Comparison of ENCODE assay signal across 31 cellular contexts in genomic region chr16:87121816-87122215, GRCh38.
"Had no signal": no experiment of that assay in that cellular context is flagged by ENCODE, and none has a peak within 500 bp of the region (broad histone marks: within the 10 kb centered on the region; RNA-seq: fewer than 3 reads in every experiment).

No MANE protein-coding gene starts in this region.

- H3K27ac Mint-ChIP-seq: dendritic cell treated with granulocyte-macrophage colony-stimulating factor and Interleukin-4, amounts not matched to agents 40 ng/mL and 50 ng/mL, for 4 days; effector memory CD8-positive, alpha-beta T cell; endodermal cell; immature natural killer cell; memory B cell; mesothelial cell of epicardium; naive B cell had no signal

- H3K4me3 Mint-ChIP-seq: dendritic cell treated with granulocyte-macrophage colony-stimulating factor and Interleukin-4, amounts not matched to agents 40 ng/mL and 50 ng/mL, for 4 days; effector memory CD8-positive, alpha-beta T cell; endodermal cell; immature natural killer cell; memory B cell; mesothelial cell of epicardium; naive B cell had no signal

- H3K9me3 Mint-ChIP-seq: dendritic cell treated with granulocyte-macrophage colony-stimulating factor and Interleukin-4, amounts not matched to agents 40 ng/mL and 50 ng/mL, for 4 days; effector memory CD8-positive, alpha-beta T cell; immature natural killer cell; memory B cell had no signal

- H3K4me3 ChIP-seq: colonic mucosa, esophagus squamous epithelium, gastrocnemius medialis, heart right ventricle, left lung, lung, mucosa of descending colon had no signal

- H3K36me3 Mint-ChIP-seq: immature natural killer cell, memory B cell, mesothelial cell of epicardium, naive B cell had no signal

- ATAC-seq: effector memory CD8-positive, alpha-beta T cell; esophagus mucosa; gastrocnemius medialis; heart right ventricle; left lung; left ventricle myocardium superior; mucosa of descending colon had no signal

- H3K36me3 ChIP-seq: colonic mucosa, esophagus squamous epithelium, gastrocnemius medialis, heart right ventricle, left lung had no signal

- H3K27ac ChIP-seq: colonic mucosa, epithelial cell of prostate, esophagus squamous epithelium, gastrocnemius medialis, heart right ventricle, left lung had no signal

- H3K27me3 ChIP-seq: colonic mucosa had no signal

- H3K4me1 ChIP-seq: colonic mucosa, gastrocnemius medialis, left lung had no signal

- FAIRE-seq: endometrium, kidney had no signal

- H3K9me3 ChIP-seq: colonic mucosa, esophagus squamous epithelium, gastrocnemius medialis had no signal

- H3K4me1 Mint-ChIP-seq: immature natural killer cell, memory B cell, naive B cell had no signal

- DNase-seq: colonic mucosa; cortex of kidney; effector CD8-positive, alpha-beta T cell; effector memory CD8-positive, alpha-beta T cell; endodermal cell; erythroblast; esophagus squamous epithelium; foreskin fibroblast; foreskin melanocyte; gastrocnemius medialis; glutamatergic neuron; head of caudate nucleus; heart right ventricle; hippocampal formation; immature natural killer cell; islet precursor cell; kidney; kidney glomerular epithelial cell; left lung; left ventricle myocardium superior; mammary epithelial cell; mesendoderm; mucosa of descending colon; naive B cell had no signal
